Comparison of ENCODE assay signal across 13 cellular contexts in genomic region chr20:46014517-46015396, GRCh38. TPM values are rescaled to one million over a fixed set of nuclear protein-coding genes. Genes with fewer than 3 reads are reported as not detected.
DNase-seq lines count a peak whose midpoint lies in the region; ATAC-seq and TF ChIP-seq lines count a peak whose summit lies in the region.
"Had no signal": no experiment of that assay in that cellular context is flagged by ENCODE, and none has a peak within 500 bp of the region (broad histone marks: within the 10 kb centered on the region; RNA-seq: fewer than 3 reads in every experiment).

No MANE protein-coding gene starts in this region.

- peak overlapping the region; percentile 58 for H3K4me3 Mint-ChIP-seq in CD4-positive, alpha-beta T cell
- H3K4me3 Mint-ChIP-seq in activated naive CD8-positive, alpha-beta T cell treated with anti-CD3 and anti-CD28 coated beads for 36 hours: peak overlapping the region; percentile 6
- H3K4me3 Mint-ChIP-seq in naive thymus-derived CD8-positive, alpha-beta T cell: peak overlapping the region in 9 of 10 donors; percentile 17 to 66 (median 53)

- no peak for ATAC-seq in CD4-positive, alpha-beta T cell (ENCODE audit: poor library complexity)
- no peak for ATAC-seq in naive thymus-derived CD8-positive, alpha-beta T cell

- no peaks in the 10 kb centered on the region for H3K9me3 Mint-ChIP-seq in CD4-positive, alpha-beta T cell
- peaks cover 3% of the 10 kb centered on the region for H3K9me3 Mint-ChIP-seq in activated naive CD8-positive, alpha-beta T cell treated with anti-CD3 and anti-CD28 coated beads for 36 hours
- peaks cover 0 to 5% (median 0%) of the 10 kb centered on the region in 9 donors for H3K9me3 Mint-ChIP-seq in naive thymus-derived CD8-positive, alpha-beta T cell

- intact Hi-C loops in CD4-positive, alpha-beta T cell (cut with DNase I, micrococcal nuclease): loop anchor here (1.0 to 5.0 kb wide), 4 partner anchors 27 to 160 kb away; partner anchors contain the start of genes ZNF335 (in 2 of the 2) and NCOA5 (in 1 of the 2)

- H3K27me3 ChIP-seq in CD4-positive, alpha-beta T cell (ENCODE audit: control insufficient read depth, insufficient read depth, low read length): peaks cover 37% of the 10 kb centered on the region
- H3K27me3 ChIP-seq in HUES6 (ENCODE audit: control insufficient read depth, insufficient read depth, low read length): peaks cover 15% of the 10 kb centered on the region

- peak overlapping the region; percentile 58 for H3K4me3 ChIP-seq in HUES6 (ENCODE audit: low read depth, low read length)
- H3K4me3 ChIP-seq: adrenal gland, ovary had no signal

- POLR2A ChIA-PET in CD4-positive, alpha-beta T cell (lab: Charles Lee): interaction anchor here (1.4 to 2.9 kb wide), 4 partner anchors 10 to 80 kb away, joined by 3 to 11 read pairs (median 5); no protein-coding TSS in a partner anchor
- POLR2A ChIA-PET in naive thymus-derived CD8-positive, alpha-beta T cell (lab: Charles Lee): interaction anchor here (1.0 to 1.6 kb wide), 6 partner anchors 8 to 74 kb away, joined by 3 to 7 read pairs (median 3); partner anchors contain the start of gene ZNF335

- DNase-seq in CD4-positive, alpha-beta T cell: no peak
- no peak for DNase-seq in activated naive CD8-positive, alpha-beta T cell treated with anti-CD3 and anti-CD28 coated beads for 36 hours
- DNase-seq in naive thymus-derived CD8-positive, alpha-beta T cell: no peak
- DNase-seq in activated effector memory CD4-positive, alpha-beta T cell treated with Interleukin-2 at 50 U/mL for 16 hours: no peak
- DNase-seq in T-helper 9 cell: no peak
- no peak for DNase-seq in activated naive CD4-positive, alpha-beta T cell treated with Interleukin-2 at 50 U/mL for 16 hours
- DNase-seq: DMS 273 treated with DMSO at 0.1 percent for 48 hours, foreskin melanocyte, SIG-M5 had no signal

- H3K36me3 ChIP-seq in HUES6 (ENCODE audit: control insufficient read depth, insufficient read depth, low read length): no peaks in the 10 kb centered on the region
- H3K36me3 ChIP-seq: adrenal gland, ovary had no signal

- peaks cover 54% of the 10 kb centered on the region for H3K4me1 Mint-ChIP-seq in CD4-positive, alpha-beta T cell (ENCODE audit: low read depth)
- peaks cover 25% of the 10 kb centered on the region for H3K4me1 Mint-ChIP-seq in activated naive CD8-positive, alpha-beta T cell treated with anti-CD3 and anti-CD28 coated beads for 36 hours
- H3K4me1 Mint-ChIP-seq in naive thymus-derived CD8-positive, alpha-beta T cell: peaks cover 25 to 46% (median 39%) of the 10 kb centered on the region in 4 donors

- no peak overlapping the region for H3K27ac ChIP-seq in CD4-positive, alpha-beta T cell (ENCODE audit: low read depth, low read length)
- no peak overlapping the region for H3K27ac ChIP-seq in HUES6 (ENCODE audit: low read depth, low read length)
- H3K27ac ChIP-seq: adrenal gland, ovary had no signal

- H3K36me3 Mint-ChIP-seq in CD4-positive, alpha-beta T cell (ENCODE audit: low read depth): no peaks in the 10 kb centered on the region
- H3K36me3 Mint-ChIP-seq in activated naive CD8-positive, alpha-beta T cell treated with anti-CD3 and anti-CD28 coated beads for 36 hours: peaks cover 3% of the 10 kb centered on the region
- H3K36me3 Mint-ChIP-seq in naive thymus-derived CD8-positive, alpha-beta T cell: peaks cover 0 to 11% (median 8%) of the 10 kb centered on the region in 3 donors
- H3K36me3 Mint-ChIP-seq: stimulated activated memory B cell treated with anti-CD40 and anti-IgM and Interleukin-4, amounts not matched to agents 10 μg/mL and 1 μg/mL and 100 μg/mL, for 72 hours had no signal

- H3K27ac Mint-ChIP-seq in CD4-positive, alpha-beta T cell: no peak overlapping the region
- H3K27ac Mint-ChIP-seq in activated naive CD8-positive, alpha-beta T cell treated with anti-CD3 and anti-CD28 coated beads for 36 hours: no peak overlapping the region
- peak overlapping the region in 5 of 10 donors; percentile 20 to 63 (median 32) for H3K27ac Mint-ChIP-seq in naive thymus-derived CD8-positive, alpha-beta T cell
- H3K27ac Mint-ChIP-seq: stimulated activated memory B cell treated with anti-CD40 and anti-IgM and Interleukin-4, amounts not matched to agents 10 μg/mL and 1 μg/mL and 100 μg/mL, for 72 hours had no signal

- peaks cover 8% of the 10 kb centered on the region; the same call in 1 of the 2 replicates for H3K4me1 ChIP-seq in HUES6 (ENCODE audit: control insufficient read depth, insufficient read depth, low read length)

- H3K9me3 ChIP-seq in CD4-positive, alpha-beta T cell (ENCODE audit: control insufficient read depth, low read length): no peaks in the 10 kb centered on the region
- 0 out of 2 replicates have a peak, but pooled peaks cover 5% of the 10 kb centered on the region for H3K9me3 ChIP-seq in HUES6 (ENCODE audit: control insufficient read depth, insufficient read depth, low read depth, low read length)
- H3K9me3 ChIP-seq: adrenal gland, ovary had no signal

- TF ChIP-seq CTCF in CD4-positive, alpha-beta T cell (IDR thresholded peaks at IDR 0.05): no peak

- H3K9ac ChIP-seq in HUES6 (ENCODE audit: low read length): no peak overlapping the region

- H3K27me3 Mint-ChIP-seq in CD4-positive, alpha-beta T cell: peaks cover 78% of the 10 kb centered on the region
- peaks cover 62% of the 10 kb centered on the region for H3K27me3 Mint-ChIP-seq in activated naive CD8-positive, alpha-beta T cell treated with anti-CD3 and anti-CD28 coated beads for 36 hours
- peaks cover 32 to 77% (median 59%) of the 10 kb centered on the region in 5 donors for H3K27me3 Mint-ChIP-seq in naive thymus-derived CD8-positive, alpha-beta T cell

- CTCF ChIA-PET in CD4-positive, alpha-beta T cell (lab: Charles Lee): interaction anchor here (1.0 to 3.4 kb wide), 10 partner anchors 8 to 334 kb away, joined by 3 to 27 read pairs (median 9); no protein-coding TSS in a partner anchor

RNA-seq across cellular contexts. Expression of gene MMP9, which starts 6.0 kb away (rescaled TPM):
- total RNA-seq in CD4-positive, alpha-beta T cell: 1 to 10 TPM; 1.6 to 2.2 TPM
- total RNA-seq in activated naive CD8-positive, alpha-beta T cell treated with anti-CD3 and anti-CD28 coated beads for 36 hours: under 1 TPM in 1 of 2 experiments, not detected in 1; 0.08 TPM
- 1 to 10 TPM in 1 of 2 experiments, under 1 TPM in 1; 0.75 to 1.3 TPM for total RNA-seq in naive thymus-derived CD8-positive, alpha-beta T cell
- not detected for polyA plus RNA-seq in naive thymus-derived CD8-positive, alpha-beta T cell

RNA-seq across cellular contexts. Expression of gene SLC12A5, which starts 14.3 kb away (rescaled TPM):
- total RNA-seq in CD4-positive, alpha-beta T cell: 1 to 10 TPM; 1.3 to 2.4 TPM
- under 1 TPM; 0.26 to 0.52 TPM for total RNA-seq in activated naive CD8-positive, alpha-beta T cell treated with anti-CD3 and anti-CD28 coated beads for 36 hours
- 1 to 10 TPM; 1.0 to 1.5 TPM for total RNA-seq in naive thymus-derived CD8-positive, alpha-beta T cell
- polyA plus RNA-seq in naive thymus-derived CD8-positive, alpha-beta T cell: under 1 TPM in 1 of 3 donors, not detected in 2; 0.83 TPM

RNA-seq across cellular contexts. Expression of gene ZNF335, which starts 42.8 kb away (rescaled TPM):
- 10 to 100 TPM; 67.3 to 74.6 TPM for total RNA-seq in CD4-positive, alpha-beta T cell
- total RNA-seq in activated naive CD8-positive, alpha-beta T cell treated with anti-CD3 and anti-CD28 coated beads for 36 hours: 10 to 100 TPM; 28.0 to 29.0 TPM
- 10 to 100 TPM; 53.1 to 56.2 TPM for total RNA-seq in naive thymus-derived CD8-positive, alpha-beta T cell
- 10 to 100 TPM in 1 of 3 donors, 1 to 10 TPM in 2; 6.4 to 13.2 (median 7.8) TPM for polyA plus RNA-seq in naive thymus-derived CD8-positive, alpha-beta T cell

Comparison
In these comparisons a context has a peak if more than half of its experiments do, and no peak if none do; other contexts are left out.
1. H3K4me3 Mint-ChIP-seq: peak in every context shown above with its lines; median percentile 58 in CD4-positive, alpha-beta T cell; 53 in naive thymus-derived CD8-positive, alpha-beta T cell; 6 in activated naive CD8-positive, alpha-beta T cell treated with anti-CD3 and anti-CD28 coated beads for 36 hours.